ENCODE assay signal across 6 cellular contexts in the genomic region with DNA sequence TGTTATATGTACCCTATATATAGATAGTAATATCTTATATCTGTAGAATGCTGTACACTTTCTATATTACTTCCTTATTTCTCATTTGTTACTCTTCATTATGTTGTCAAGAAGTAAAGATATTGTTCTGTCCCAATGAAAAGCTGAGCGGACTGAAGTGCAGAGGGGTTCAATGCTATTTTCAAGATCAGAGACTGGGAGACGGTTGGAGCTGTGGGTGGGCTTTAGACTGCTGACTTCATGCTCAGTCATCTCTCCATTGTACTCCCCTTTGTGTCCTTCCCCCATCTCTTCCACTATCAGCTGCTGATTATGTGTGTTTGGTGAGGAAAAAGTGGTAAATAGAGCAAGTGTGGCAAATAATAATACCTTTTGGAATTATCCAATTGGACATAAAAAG.
"Had no signal": no experiment of that assay in that cellular context is flagged by ENCODE, and none has a peak within 500 bp of the region (broad histone marks: within the 10 kb centered on the region; RNA-seq: fewer than 3 reads in every experiment).

No MANE protein-coding gene starts in this region.

- H3K27me3 Mint-ChIP-seq: IgD-negative memory B cell had no signal

- DNase-seq: GM23248, H9, HCEC 1CT, KBM-7 had no signal

- H3K4me2 ChIP-seq: KMS-11 had no signal

- H3K27ac ChIP-seq: KMS-11 had no signal

- H3K36me3 Mint-ChIP-seq: IgD-negative memory B cell had no signal

- H3K4me3 ChIP-seq: GM23248 had no signal

- H3K27ac Mint-ChIP-seq: H9, IgD-negative memory B cell had no signal

- H3K9ac ChIP-seq: GM23248, KMS-11 had no signal

- H3K4me1 Mint-ChIP-seq: IgD-negative memory B cell had no signal

- H3K9me3 Mint-ChIP-seq: H9 had no signal

- H3K4me3 Mint-ChIP-seq: H9, IgD-negative memory B cell had no signal

- H2AFZ ChIP-seq: GM23248 had no signal
